In genomic region chr1:58773406-58773840, GRCh38 we compare ENCODE assay signal across 8 cellular contexts. TPM values are rescaled to one million over a fixed set of nuclear protein-coding genes. Genes with fewer than 3 reads are reported as not detected.
DNase-seq lines count a peak whose midpoint lies in the region; ATAC-seq and TF ChIP-seq lines count a peak whose summit lies in the region.

No MANE protein-coding gene starts in this region.

- H3K27me3 Mint-ChIP-seq in T-helper 17 cell, result peaks cover 5% of the 10 kb centered on the region

- no peaks in the 10 kb centered on the region for H3K9me3 ChIP-seq in T-helper 17 cell (ENCODE audit: control insufficient read depth, low read length, poor library complexity, severe bottlenecking)
- no peaks in the 10 kb centered on the region for H3K9me3 ChIP-seq in heart right ventricle
- H3K9me3 ChIP-seq in spleen, result no peaks in the 10 kb centered on the region

- intact Hi-C loops in heart right ventricle (cut with DNase I) (loop anchor here in 3 of 10 donors (5.0 to 10.0 kb wide), 3 partner anchors 36 to 931 kb away; partner anchors contain the start of gene FGGY (in 1 of the 3)), spleen (cut with DNase I; ENCODE audit: low total_unique reads) (no loop called here)

- H3K4me1 ChIP-seq in heart right ventricle, result peaks cover 8 to 30% (median 19%) of the 10 kb centered on the region in 9 donors
- H3K4me1 ChIP-seq in spleen, result peaks cover 3 to 19% (median 12%) of the 10 kb centered on the region in 6 donors

- H3K36me3 ChIP-seq in heart right ventricle (no peaks in the 10 kb centered on the region), spleen (no peaks in the 10 kb centered on the region)

- peaks cover 8% of the 10 kb centered on the region for H3K4me1 Mint-ChIP-seq in T-helper 17 cell

- H3K27ac ChIP-seq in heart right ventricle (peak overlapping the region; percentile 47 to 86 (median 73)), spleen (peak overlapping the region in 5 of 8 donors; percentile 2 to 65 (median 34))

- ATAC-seq in GM19395 (IDR thresholded peaks at IDR 0.05; ENCODE audit: unreplicated experiment), result peak; percentile 78
- peak; percentile 65 for ATAC-seq in HG03558 (IDR thresholded peaks at IDR 0.05; ENCODE audit: extremely low read depth, unreplicated experiment)
- ATAC-seq in T-helper 17 cell, result no peak
- ATAC-seq in heart right ventricle, result peak; percentile 86 to 97 (median 94)

- DNase-seq in AML-193 (lab: John Stamatoyannopoulos, UW) (peak; percentile 31 to 63), T-helper 17 cell (no peak), heart right ventricle (peak; percentile 43 to 91), spleen (peak; percentile 67), mesenteric fat pad (ENCODE audit: low spot score) (no peak)
- DNase-seq in activated T-cell treated with anti-CD3 and anti-CD28 coated beads, Interleukin-2, amount 50 U/mL, for 1 hour, result no peak

- no peak for TF ChIP-seq CTCF in heart right ventricle (IDR thresholded peaks at IDR 0.05)
- TF ChIP-seq CTCF in spleen (IDR thresholded peaks at IDR 0.05 in 8 of 11, conservative IDR thresholded peaks at IDR 0.05 in 3 of 11), result no peak

- no peak overlapping the region for H3K4me3 ChIP-seq in heart right ventricle
- H3K4me3 ChIP-seq in spleen, result no peak overlapping the region

- 0 to 4% methylated on average over 3 of the region's 3 CpGs for WGBS in heart right ventricle, 2 donors
- WGBS in spleen, 5 donors, result 4 to 22% (median 8%) methylated on average over 2 to 3 of the region's 3 CpGs

- H3K4me3 Mint-ChIP-seq in T-helper 17 cell, result no peak overlapping the region

- no peaks in the 10 kb centered on the region for H3K36me3 Mint-ChIP-seq in T-helper 17 cell (ENCODE audit: low read depth)

- TF ChIP-seq POLR2A in spleen (IDR thresholded peaks at IDR 0.05), result no peak

- H3K27ac Mint-ChIP-seq in T-helper 17 cell, result peak overlapping the region; percentile 74

- H3K27me3 ChIP-seq in heart right ventricle, result no peaks in the 10 kb centered on the region
- peaks cover 0 to 9% (median 0%) of the 10 kb centered on the region in 7 donors for H3K27me3 ChIP-seq in spleen (replicated peaks in 1 of 7)

RNA-seq across cellular contexts. Expression of gene JUN, which starts 10.4 kb away (rescaled TPM):
- total RNA-seq in T-helper 17 cell (1,000 to 10,000 TPM; 1,878 to 2,007 TPM), heart right ventricle (100 to 1,000 TPM in 3 of 10 donors, 10 to 100 TPM in 7; 47.0 to 209 (median 78.8) TPM), spleen (100 to 1,000 TPM in 1 of 7 donors, 10 to 100 TPM in 6; 33.7 to 162 (median 60.3) TPM), mesenteric fat pad (298 TPM)
- polyA plus RNA-seq in heart right ventricle (10 to 100 TPM; 48.8 to 78.3 TPM), spleen (10 to 100 TPM in 2 of 3 donors, 1 to 10 TPM in 1; 8.3 to 40.8 (median 18.6) TPM)

Comparison
In these comparisons a context has a peak if more than half of its experiments do, and no peak if none do; other contexts are left out.
1. DNase-seq: peak in AML-193 (2 of 2), heart right ventricle (2 of 2) and spleen (single experiment); none in T-helper 17 cell (0 of 3), activated T-cell treated with anti-CD3 and anti-CD28 coated beads, Interleukin-2, amount 50 U/mL, for 1 hour (single experiment) and mesenteric fat pad (single experiment).